In genomic region chr12:108589840-108590229, GRCh38 we compare ENCODE assay signal across 26 cellular contexts. TPM values are rescaled to one million over a fixed set of nuclear protein-coding genes. Genes with fewer than 3 reads are reported as not detected.
"Had no signal": no experiment of that assay in that cellular context is flagged by ENCODE, and none has a peak within 500 bp of the region (broad histone marks: within the 10 kb centered on the region; RNA-seq: fewer than 3 reads in every experiment).

No MANE protein-coding gene starts in this region.

- H3K9me3 ChIP-seq: body of pancreas, heart right ventricle, left ventricle myocardium inferior, thoracic aorta, upper lobe of left lung had no signal

- H3K4me3 Mint-ChIP-seq: activated CD4-positive, alpha-beta T cell treated with anti-CD3 and anti-CD28 coated beads, Interleukin-2, amount 10 ng/mL, durations not matched to agents 7 days and 5 days; activated CD8-positive, alpha-beta memory T cell treated with anti-CD3 and anti-CD28 coated beads, Interleukin-2, amount 10 ng/mL, durations not matched to agents 7 days and 5 days; activated CD8-positive, alpha-beta T cell treated with anti-CD3 and anti-CD28 coated beads for 36 hours; activated naive CD8-positive, alpha-beta T cell treated with anti-CD3 and anti-CD28 coated beads, Interleukin-2, amount 50 U/mL, for 24 hours; activated T-helper 1 cell treated with anti-CD3 and anti-CD28 coated beads, Interleukin-12 subunit alpha, Interleukin-12 subunit beta, Interleukin-2, Interleukin-4 antibody, amounts not matched to agents 30 ng/mL and 10 ng/mL and 1 ng/mL, durations not matched to agents 14 hours and 24 hours and 36 hours; natural killer cell treated with Interleukin-12 subunit alpha and Interleukin-12 subunit beta and Interleukin-15 and Interleukin-18, amount 100 ng/mL, for 72 hours; T-helper 1 cell treated with Interleukin-12 subunit alpha and Interleukin-12 subunit beta and Interleukin-4 antibody, amounts not matched to agents 30 μg/mL and 1 μg/mL, for 36 hours had no signal

- H3K27me3 ChIP-seq: body of pancreas, cardiac muscle cell, heart right ventricle, upper lobe of left lung had no signal

- ATAC-seq: activated CD8-positive, alpha-beta memory T cell treated with anti-CD3 and anti-CD28 coated beads, Interleukin-2, amount 10 ng/mL, durations not matched to agents 7 days and 5 days; activated CD8-positive, alpha-beta T cell treated with anti-CD3 and anti-CD28 coated beads for 36 hours; activated naive CD8-positive, alpha-beta T cell treated with anti-CD3 and anti-CD28 coated beads, Interleukin-2, amount 50 U/mL, for 24 hours; body of pancreas; natural killer cell treated with Interleukin-12 subunit alpha and Interleukin-12 subunit beta and Interleukin-15 and Interleukin-18, amount 100 ng/mL, for 72 hours had no signal

- H3K4me1 Mint-ChIP-seq: activated CD4-positive, alpha-beta T cell treated with anti-CD3 and anti-CD28 coated beads, Interleukin-2, amount 10 ng/mL, durations not matched to agents 7 days and 5 days; activated CD8-positive, alpha-beta memory T cell treated with anti-CD3 and anti-CD28 coated beads, Interleukin-2, amount 10 ng/mL, durations not matched to agents 7 days and 5 days; activated naive CD8-positive, alpha-beta T cell treated with anti-CD3 and anti-CD28 coated beads, Interleukin-2, amount 50 U/mL, for 24 hours had no signal

- H3K36me3 Mint-ChIP-seq: activated CD8-positive, alpha-beta memory T cell treated with anti-CD3 and anti-CD28 coated beads, Interleukin-2, amount 10 ng/mL, durations not matched to agents 7 days and 5 days; natural killer cell treated with Interleukin-12 subunit alpha and Interleukin-12 subunit beta and Interleukin-15 and Interleukin-18, amount 100 ng/mL, for 72 hours had no signal

- H3K4me3 ChIP-seq: body of pancreas, cardiac muscle cell, heart right ventricle, left ventricle myocardium inferior, thoracic aorta, upper lobe of left lung had no signal

- H3K9me3 Mint-ChIP-seq: activated CD4-positive, alpha-beta T cell treated with anti-CD3 and anti-CD28 coated beads, Interleukin-2, amount 10 ng/mL, durations not matched to agents 7 days and 5 days; activated CD8-positive, alpha-beta T cell treated with anti-CD3 and anti-CD28 coated beads for 36 hours; activated naive CD8-positive, alpha-beta T cell treated with anti-CD3 and anti-CD28 coated beads, Interleukin-2, amount 50 U/mL, for 24 hours; activated T-helper 1 cell treated with anti-CD3 and anti-CD28 coated beads, Interleukin-12 subunit alpha, Interleukin-12 subunit beta, Interleukin-2, Interleukin-4 antibody, amounts not matched to agents 30 ng/mL and 10 ng/mL and 1 ng/mL, durations not matched to agents 14 hours and 24 hours and 36 hours; natural killer cell treated with Interleukin-12 subunit alpha and Interleukin-12 subunit beta and Interleukin-15 and Interleukin-18, amount 100 ng/mL, for 72 hours; T-helper 1 cell treated with Interleukin-12 subunit alpha and Interleukin-12 subunit beta and Interleukin-4 antibody, amounts not matched to agents 30 μg/mL and 1 μg/mL, for 36 hours had no signal

- H3K36me3 ChIP-seq: cardiac muscle cell, heart right ventricle, left ventricle myocardium inferior, thoracic aorta, upper lobe of left lung had no signal

- H3K27me3 Mint-ChIP-seq: activated CD8-positive, alpha-beta T cell treated with anti-CD3 and anti-CD28 coated beads for 36 hours had no signal

- H3K27ac ChIP-seq: cardiac muscle cell, epithelial cell of prostate, heart right ventricle, left ventricle myocardium inferior, thoracic aorta, upper lobe of left lung had no signal

- DNase-seq: activated CD4-positive, alpha-beta T cell treated with anti-CD3 and anti-CD28 coated beads, Interleukin-2, amount 10 ng/mL, durations not matched to agents 7 days and 5 days; activated CD4-positive, CD25-positive, alpha-beta regulatory T cell; activated CD8-positive, alpha-beta memory T cell treated with anti-CD3 and anti-CD28 coated beads, Interleukin-2, amount 10 ng/mL, durations not matched to agents 7 days and 5 days; activated CD8-positive, alpha-beta T cell treated with anti-CD3 and anti-CD28 coated beads for 36 hours; activated gamma-delta T cell; activated naive CD4-positive, alpha-beta T cell treated with anti-CD3 and anti-CD28 coated beads, Interleukin-2, amount 50 U/mL, for 16 hours; activated naive CD8-positive, alpha-beta T cell treated with anti-CD3 and anti-CD28 coated beads, Interleukin-2, amount 50 U/mL, for 24 hours; activated T-cell treated with anti-CD3 and anti-CD28 coated beads for 4 hours; anterior cingulate cortex; body of pancreas; heart right ventricle; left ventricle myocardium inferior; mammary epithelial cell; occipital lobe; small intestine; stimulated activated CD4-positive, alpha-beta T cell treated with anti-CD3 and anti-CD28 coated beads, Interleukin-4, amount 100 ng/mL, for 1 hour; stimulated activated naive CD4-positive, alpha-beta T cell; upper lobe of left lung had no signal

- H3K4me1 ChIP-seq: upper lobe of left lung had no signal

- H3K27ac Mint-ChIP-seq: activated CD4-positive, alpha-beta T cell treated with anti-CD3 and anti-CD28 coated beads, Interleukin-2, amount 10 ng/mL, durations not matched to agents 7 days and 5 days; activated CD8-positive, alpha-beta memory T cell treated with anti-CD3 and anti-CD28 coated beads, Interleukin-2, amount 10 ng/mL, durations not matched to agents 7 days and 5 days; activated CD8-positive, alpha-beta T cell treated with anti-CD3 and anti-CD28 coated beads for 36 hours; activated naive CD8-positive, alpha-beta T cell treated with anti-CD3 and anti-CD28 coated beads, Interleukin-2, amount 50 U/mL, for 24 hours; activated T-helper 1 cell treated with anti-CD3 and anti-CD28 coated beads, Interleukin-12 subunit alpha, Interleukin-12 subunit beta, Interleukin-2, Interleukin-4 antibody, amounts not matched to agents 30 ng/mL and 10 ng/mL and 1 ng/mL, durations not matched to agents 14 hours and 24 hours and 36 hours; natural killer cell treated with Interleukin-12 subunit alpha and Interleukin-12 subunit beta and Interleukin-15 and Interleukin-18, amount 100 ng/mL, for 72 hours; T-helper 1 cell treated with Interleukin-12 subunit alpha and Interleukin-12 subunit beta and Interleukin-4 antibody, amounts not matched to agents 30 μg/mL and 1 μg/mL, for 36 hours had no signal

RNA-seq across cellular contexts. Expression of gene TMEM119, which starts 8.0 kb away (rescaled TPM):
- total RNA-seq: activated CD8-positive, alpha-beta T cell treated with anti-CD3 and anti-CD28 coated beads for 36 hours; activated T-helper 1 cell treated with anti-CD3 and anti-CD28 coated beads, Interleukin-12 subunit alpha, Interleukin-12 subunit beta, Interleukin-2, Interleukin-4 antibody, amounts not matched to agents 30 ng/mL and 10 ng/mL and 1 ng/mL, durations not matched to agents 14 hours and 24 hours and 36 hours; kidney epithelial cell; natural killer cell treated with Interleukin-12 subunit alpha and Interleukin-12 subunit beta and Interleukin-15 and Interleukin-18, amount 100 ng/mL, for 72 hours; renal cortical epithelial cell had no signal
- polyA plus RNA-seq: mammary epithelial cell had no signal
